Comparison of ENCODE assay signal across 10 cellular contexts in genomic region chr7:96284838-96285237, GRCh38. TPM values are rescaled to one million over a fixed set of nuclear protein-coding genes. Genes with fewer than 3 reads are reported as not detected.
DNase-seq lines count a peak whose midpoint lies in the region; ATAC-seq and TF ChIP-seq lines count a peak whose summit lies in the region.
"Had no signal": no experiment of that assay in that cellular context is flagged by ENCODE, and none has a peak within 500 bp of the region (broad histone marks: within the 10 kb centered on the region; RNA-seq: fewer than 3 reads in every experiment).

No MANE protein-coding gene starts in this region.

- H3K27ac Mint-ChIP-seq in CD4-positive, alpha-beta T cell, result peak overlapping the region; percentile 84
- peak overlapping the region; percentile 80 for H3K27ac Mint-ChIP-seq in activated CD8-positive, alpha-beta T cell treated with anti-CD3 and anti-CD28 coated beads for 36 hours

- CTCF ChIA-PET in CD4-positive, alpha-beta T cell (lab: Charles Lee), result no interaction called here
- CTCF ChIA-PET in activated CD8-positive, alpha-beta T cell treated with anti-CD3 and anti-CD28 coated beads for 36 hours (lab: Charles Lee), result no interaction called here

- ATAC-seq in CD4-positive, alpha-beta T cell (ENCODE audit: poor library complexity), result no peak
- ATAC-seq in GM19025 (IDR thresholded peaks at IDR 0.05; ENCODE audit: low read depth, unreplicated experiment), result peak; percentile 30
- ATAC-seq in HG02938 (IDR thresholded peaks at IDR 0.05; ENCODE audit: unreplicated experiment), result peak; percentile 70
- ATAC-seq in activated CD8-positive, alpha-beta T cell treated with anti-CD3 and anti-CD28 coated beads for 36 hours, result peak; percentile 72
- no peak for ATAC-seq in heart left ventricle

- POLR2A ChIA-PET in CD4-positive, alpha-beta T cell (lab: Charles Lee), result interaction anchor here (0.9 to 1.9 kb wide), 4 partner anchors 35 to 832 kb away, joined by 3 to 6 read pairs (median 4); partner anchors contain the start of gene SLC25A13
- POLR2A ChIA-PET in activated CD8-positive, alpha-beta T cell treated with anti-CD3 and anti-CD28 coated beads for 36 hours (lab: Charles Lee), result interaction anchor here (0.7 kb wide), 1 partner anchor 19 kb away, joined by 3 read pairs; no protein-coding TSS in a partner anchor

- H3K4me3 ChIP-seq in heart left ventricle, result no peak overlapping the region
- H3K4me3 ChIP-seq: dorsolateral prefrontal cortex had no signal

- H3K4me1 Mint-ChIP-seq in CD4-positive, alpha-beta T cell (ENCODE audit: low read depth), result peaks cover 52% of the 10 kb centered on the region
- peaks cover 36% of the 10 kb centered on the region for H3K4me1 Mint-ChIP-seq in activated CD8-positive, alpha-beta T cell treated with anti-CD3 and anti-CD28 coated beads for 36 hours (ENCODE audit: low read depth)

- no peak for DNase-seq in CD4-positive, alpha-beta T cell
- peak; percentile 15 for DNase-seq in activated CD8-positive, alpha-beta T cell treated with anti-CD3 and anti-CD28 coated beads for 36 hours
- DNase-seq in dermis blood vessel endothelial cell (no peak), SW 1271 (lab: John Stamatoyannopoulos, UW) (no peak), heart left ventricle (no peak)
- DNase-seq in activated effector memory CD4-positive, alpha-beta T cell treated with anti-CD3 and anti-CD28 coated beads, Interleukin-2, amount 50 U/mL, for 16 hours, result no peak
- DNase-seq: dorsolateral prefrontal cortex, SHP77 treated with DMSO at 0.1 percent for 48 hours had no signal

- H3K4me3 Mint-ChIP-seq in CD4-positive, alpha-beta T cell, result peak overlapping the region; percentile 43
- no peak overlapping the region for H3K4me3 Mint-ChIP-seq in activated CD8-positive, alpha-beta T cell treated with anti-CD3 and anti-CD28 coated beads for 36 hours

- H3K4me1 ChIP-seq in heart left ventricle, result peaks cover 0 to 39% (median 14%) of the 10 kb centered on the region in 12 donors

- no peaks in the 10 kb centered on the region for H3K36me3 ChIP-seq in heart left ventricle

- H3K27ac ChIP-seq in CD4-positive, alpha-beta T cell (ENCODE audit: low read depth, low read length), result peak overlapping the region; percentile 26
- H3K27ac ChIP-seq in heart left ventricle, result peak overlapping the region in 1 of 12 donors; percentile 50

- no peak for TF ChIP-seq CTCF in CD4-positive, alpha-beta T cell (IDR thresholded peaks at IDR 0.05)
- TF ChIP-seq CTCF in activated CD8-positive, alpha-beta T cell treated with anti-CD3 and anti-CD28 coated beads for 36 hours (IDR thresholded peaks at IDR 0.05), result no peak
- no peak for TF ChIP-seq CTCF in heart left ventricle (IDR thresholded peaks at IDR 0.05)

- H3K36me3 Mint-ChIP-seq in CD4-positive, alpha-beta T cell (ENCODE audit: low read depth), result peaks cover 7% of the 10 kb centered on the region
- H3K36me3 Mint-ChIP-seq in activated CD8-positive, alpha-beta T cell treated with anti-CD3 and anti-CD28 coated beads for 36 hours (ENCODE audit: low read depth), result peaks cover 26% of the 10 kb centered on the region

- WGBS in heart left ventricle, 4 donors, result 86 to 94% (median 88%) methylated on average over 3 of the region's 3 CpGs

- H3K9me3 ChIP-seq in CD4-positive, alpha-beta T cell (ENCODE audit: control insufficient read depth, low read length), result no peaks in the 10 kb centered on the region
- H3K9me3 ChIP-seq in heart left ventricle, result no peaks in the 10 kb centered on the region

- no peak for TF ChIP-seq POLR2A in heart left ventricle (IDR thresholded peaks at IDR 0.05)

- no peaks in the 10 kb centered on the region for H3K27me3 ChIP-seq in CD4-positive, alpha-beta T cell (ENCODE audit: control insufficient read depth, insufficient read depth, low read length)
- no peaks in the 10 kb centered on the region for H3K27me3 ChIP-seq in heart left ventricle
- H3K27me3 ChIP-seq: dorsolateral prefrontal cortex had no signal

- intact Hi-C loops in CD4-positive, alpha-beta T cell (cut with DNase I, micrococcal nuclease), result loop anchor here in 1 of 2 experiments (5.0 kb wide), 1 partner anchor 37 kb away; the partner anchor contains the start of gene SLC25A13
- intact Hi-C loops in activated CD8-positive, alpha-beta T cell treated with anti-CD3 and anti-CD28 coated beads for 36 hours (cut with micrococcal nuclease), result loop anchor here (2.0 kb wide), 1 partner anchor 36 kb away; no protein-coding TSS in a partner anchor
- intact Hi-C loops in heart left ventricle (cut with DNase I), result no loop called here

- H3K9me3 Mint-ChIP-seq in CD4-positive, alpha-beta T cell, result peaks cover 3% of the 10 kb centered on the region
- H3K9me3 Mint-ChIP-seq in activated CD8-positive, alpha-beta T cell treated with anti-CD3 and anti-CD28 coated beads for 36 hours, result peaks cover 12% of the 10 kb centered on the region

- H3K27me3 Mint-ChIP-seq in CD4-positive, alpha-beta T cell, result no peaks in the 10 kb centered on the region
- no peaks in the 10 kb centered on the region for H3K27me3 Mint-ChIP-seq in activated CD8-positive, alpha-beta T cell treated with anti-CD3 and anti-CD28 coated beads for 36 hours

RNA-seq across cellular contexts. Expression of gene SLC25A13, which starts 37.1 kb away (rescaled TPM):
- total RNA-seq in CD4-positive, alpha-beta T cell, result 10 to 100 TPM; 12.7 to 13.5 TPM
- total RNA-seq in activated CD8-positive, alpha-beta T cell treated with anti-CD3 and anti-CD28 coated beads for 36 hours, result 1 to 10 TPM; 7.3 to 9.0 TPM
- total RNA-seq in dermis blood vessel endothelial cell (34.9 and 36.9 TPM in 2 replicates), heart left ventricle (10 to 100 TPM in 6 of 9 donors, 1 to 10 TPM in 3; 5.3 to 17.9 (median 11.4) TPM)
- polyA plus RNA-seq in heart left ventricle, result 10 to 100 TPM in 1 of 2 donors, 1 to 10 TPM in 1; 3.7 to 13.8 TPM

Comparison
In these comparisons a context has a peak if more than half of its experiments do, and no peak if none do; other contexts are left out.
1. ATAC-seq: peak in GM19025 (single experiment), HG02938 (single experiment) and activated CD8-positive, alpha-beta T cell treated with anti-CD3 and anti-CD28 coated beads for 36 hours (single experiment); none in CD4-positive, alpha-beta T cell (single experiment) and heart left ventricle (0 of 4).